19 cellular contexts compared by ENCODE assay signal in genomic region chr3:34183581-34184313, GRCh38.
DNase-seq lines count a peak whose midpoint lies in the region; ATAC-seq, FAIRE-seq and TF ChIP-seq lines count a peak whose summit lies in the region.
"Had no signal": no experiment of that assay in that cellular context is flagged by ENCODE, and none has a peak within 500 bp of the region (broad histone marks: within the 10 kb centered on the region; RNA-seq: fewer than 3 reads in every experiment).

No MANE protein-coding gene starts in this region.

- H2BK20ac ChIP-seq in H1 (ENCODE audit: low read length) = no peak overlapping the region

- no peak overlapping the region for H3K4me3 ChIP-seq in DND-41 (ENCODE audit: low read depth in 1 of 2, low read length in 2 of 2)
- H3K4me3 ChIP-seq in H1 (ENCODE audit: extremely low read depth in 1 of 4, insufficient read depth in 2 of 4, low read depth in 3 of 4, low read length in 4 of 4) = no peak overlapping the region
- H3K4me3 ChIP-seq: heart left ventricle, thoracic aorta had no signal

- H3K9ac ChIP-seq in DND-41 (ENCODE audit: low read depth, low read length) (no peak overlapping the region), H1 (replicated peaks in 1 of 4; ENCODE audit: extremely low read depth in 1 of 4, low read depth in 3 of 4, low read length in 3 of 4) (no peak overlapping the region)
- H3K9ac ChIP-seq: KMS-11 had no signal

- DNase-seq in DND-41 (peak; percentile 16), NCI-H2029 (lab: John Stamatoyannopoulos, UW) (peak; percentile 16), NCI-H748 (lab: John Stamatoyannopoulos, UW; ENCODE audit: unreplicated experiment) (peak; percentile 95), H1 (ENCODE audit: low read depth in 1 of 2, low spot score in 2 of 2) (no peak), natural killer cell (no peak)
- no peak for DNase-seq in stimulated activated effector memory CD8-positive, alpha-beta T cell treated with anti-CD3 and anti-CD28 coated beads, Interleukin-12 subunit alpha, Interleukin-12 subunit beta, amount 100 ng/mL, for 72 hours (ENCODE audit: low spot score in 2 of 2)
- DNase-seq: H9; heart left ventricle; stimulated activated CD4-positive, alpha-beta T cell treated with anti-CD3 and anti-CD28 coated beads, Interleukin-12 subunit alpha, Interleukin-12 subunit beta, amount 100 ng/mL, for 4 hours; T-helper 1 cell had no signal

- H3K14ac ChIP-seq in H1 (ENCODE audit: insufficient read length) = no peak overlapping the region

- intact Hi-C loops in natural killer cell (cut with micrococcal nuclease) = no loop called here

- H3K4me1 ChIP-seq in DND-41 (ENCODE audit: insufficient read depth, low read length) (peaks cover 24% of the 10 kb centered on the region), H1 (replicated peaks in 1 of 4; ENCODE audit: control insufficient read depth in 3 of 4, insufficient read depth in 4 of 4, low read length in 3 of 4) (peaks cover 0 to 7% (median 3%) of the 10 kb centered on the region in 4 experiments; a peak in 3 of 7 replicates)
- H3K4me1 ChIP-seq: heart left ventricle had no signal

- H4K20me1 ChIP-seq in DND-41 (ENCODE audit: insufficient read depth, low read length) = no peaks in the 10 kb centered on the region
- H4K20me1 ChIP-seq in H1 (replicated peaks in 1 of 2; ENCODE audit: control insufficient read depth in 1 of 2, insufficient read depth in 2 of 2, low read length in 2 of 2) = no peaks in the 10 kb centered on the region

- no peak overlapping the region for H2BK120ac ChIP-seq in H1 (replicated peaks; ENCODE audit: low read depth, low read length)

- no peak overlapping the region for H2BK5ac ChIP-seq in H1 (ENCODE audit: low read depth, low read length)

- H3K4me3 Mint-ChIP-seq in stimulated activated effector memory CD8-positive, alpha-beta T cell treated with anti-CD3 and anti-CD28 coated beads, Interleukin-12 subunit alpha, Interleukin-12 subunit beta, amount 100 ng/mL, for 72 hours = no peak overlapping the region
- H3K4me3 Mint-ChIP-seq in natural killer cell = no peak overlapping the region
- H3K4me3 Mint-ChIP-seq: CD8-positive, alpha-beta T cell; H9; memory B cell; neural crest cell had no signal

- 79% methylated on average over 10 of the region's 10 CpGs; no CpG with 5 or more reads in 1 of the 2 experiments for WGBS in H1 (ENCODE audit: extremely low coverage in 1 of 2, insufficient coverage in 1 of 2, insufficient read length in 1 of 2, insufficient replicate concordance in 2 of 2, low coverage in 1 of 2, low lambda C conversion rate in 2 of 2, missing lambda C conversion rate in 1 of 2), 2 experiments

- H3K23me2 ChIP-seq in H1 (ENCODE audit: low read depth, low read length) = no peaks in the 10 kb centered on the region

- TF ChIP-seq RAD21 in H1 (IDR thresholded peaks at IDR 0.05 in 1 of 2, conservative IDR thresholded peaks at IDR 0.05 in 1 of 2; ENCODE audit: low read depth in 2 of 2, low read length in 2 of 2) = no peak

- no peak overlapping the region; the same call in 1 of the 2 replicates for H2AFZ ChIP-seq in DND-41 (ENCODE audit: low read depth, low read length)
- H2AFZ ChIP-seq in H1 (ENCODE audit: low read length) = peak overlapping the region; percentile 73

- CTCF ChIA-PET in H1 (lab: Charles Lee; ENCODE audit: partially characterized antibody) = interaction anchor here (0.6 kb wide), 1 partner anchor 84 kb away, joined by 3 read pairs; no protein-coding TSS in a partner anchor

- TF ChIP-seq EP300 in H1 (IDR thresholded peaks at IDR 0.05; ENCODE audit: borderline replicate concordance in 1 of 2, low read depth in 2 of 2, low read length in 2 of 2) = no peak

- no peak for FAIRE-seq in H1 (lab: Jason Lieb, UNC)
- FAIRE-seq: GM12892, keratinocyte had no signal

- TF ChIP-seq CTCF in DND-41 (IDR thresholded peaks at IDR 0.05; ENCODE audit: borderline replicate concordance, extremely low read depth, low read length, poor library complexity, severe bottlenecking) (no peak), H1 (IDR thresholded peaks at IDR 0.05; ENCODE audit: control extremely low read depth in 1 of 3, insufficient read depth in 1 of 3, low read depth in 1 of 3, low read length in 3 of 3) (no peak), natural killer cell (IDR thresholded peaks at IDR 0.05) (no peak)

- no peak overlapping the region for H2AK5ac ChIP-seq in H1 (ENCODE audit: low read depth, low read length)

- H3K4ac ChIP-seq in H1 (replicated peaks; ENCODE audit: insufficient read length, low read depth, low read length) = no peak overlapping the region

- H4K8ac ChIP-seq in H1 (ENCODE audit: extremely low read depth, insufficient read depth, low read length) = no peak overlapping the region

- no peak overlapping the region for H3K23ac ChIP-seq in H1 (ENCODE audit: insufficient read length)

- no peaks in the 10 kb centered on the region for H3K36me3 Mint-ChIP-seq in stimulated activated effector memory CD8-positive, alpha-beta T cell treated with anti-CD3 and anti-CD28 coated beads, Interleukin-12 subunit alpha, Interleukin-12 subunit beta, amount 100 ng/mL, for 72 hours
- no peaks in the 10 kb centered on the region for H3K36me3 Mint-ChIP-seq in natural killer cell
- H3K36me3 Mint-ChIP-seq: CD8-positive, alpha-beta T cell had no signal

- peaks cover under 1% of the 10 kb centered on the region for H3K9me3 Mint-ChIP-seq in stimulated activated effector memory CD8-positive, alpha-beta T cell treated with anti-CD3 and anti-CD28 coated beads, Interleukin-12 subunit alpha, Interleukin-12 subunit beta, amount 100 ng/mL, for 72 hours
- no peaks in the 10 kb centered on the region for H3K9me3 Mint-ChIP-seq in natural killer cell
- H3K9me3 Mint-ChIP-seq: CD8-positive, alpha-beta T cell; H9; memory B cell; neural crest cell had no signal

- H3K9me3 ChIP-seq in DND-41 (ENCODE audit: insufficient read depth, low read length, severe bottlenecking) (no peaks in the 10 kb centered on the region), H1 (ENCODE audit: insufficient read depth in 2 of 2, low read depth in 1 of 2, low read length in 1 of 2) (no peaks in the 10 kb centered on the region)
- H3K9me3 ChIP-seq: heart left ventricle, thoracic aorta had no signal

- H3K36me3 ChIP-seq in DND-41 (ENCODE audit: insufficient read depth, low read length) (no peaks in the 10 kb centered on the region), H1 (ENCODE audit: control insufficient read depth in 2 of 4, insufficient read depth in 4 of 4, low read length in 3 of 4) (no peaks in the 10 kb centered on the region)
- H3K36me3 ChIP-seq: heart left ventricle, thoracic aorta had no signal

- H3K79me1 ChIP-seq in H1 (ENCODE audit: low read depth, low read length) = no peaks in the 10 kb centered on the region

- H3K79me2 ChIP-seq in DND-41 (ENCODE audit: insufficient read depth, low read length) (no peaks in the 10 kb centered on the region), H1 (ENCODE audit: control insufficient read depth in 1 of 2, insufficient read depth in 2 of 2, low read length in 2 of 2) (no peaks in the 10 kb centered on the region)

- no peak for TF ChIP-seq POLR2A in H1 (IDR thresholded peaks at IDR 0.05; ENCODE audit: control extremely low read depth in 1 of 2, low read depth in 2 of 2, low read length in 2 of 2)

- no peak overlapping the region for H2BK15ac ChIP-seq in H1 (ENCODE audit: low read length)

- H2BK12ac ChIP-seq in H1 (ENCODE audit: low read depth, low read length) = no peak overlapping the region

- H3K27ac Mint-ChIP-seq in stimulated activated effector memory CD8-positive, alpha-beta T cell treated with anti-CD3 and anti-CD28 coated beads, Interleukin-12 subunit alpha, Interleukin-12 subunit beta, amount 100 ng/mL, for 72 hours = no peak overlapping the region
- H3K27ac Mint-ChIP-seq in natural killer cell = no peak overlapping the region
- H3K27ac Mint-ChIP-seq: CD8-positive, alpha-beta T cell; memory B cell had no signal

- no peak overlapping the region for H3K56ac ChIP-seq in H1 (replicated peaks; ENCODE audit: insufficient read length, low read depth, low read length)

- peak overlapping the region; percentile 15; the same call in 1 of the 2 replicates for H3K18ac ChIP-seq in H1 (ENCODE audit: extremely low read depth, low read length)

- ATAC-seq in DND-41 (ENCODE audit: insufficient read depth, low read depth) (peak; percentile 49; the same call in 1 of the 3 replicates), HG03175 (IDR thresholded peaks at IDR 0.05; ENCODE audit: unreplicated experiment) (no peak), natural killer cell (no peak)
- no peak for ATAC-seq in activated CD4-positive, CD25-positive, alpha-beta regulatory T cell treated with anti-CD3 and anti-CD28 coated beads, Interleukin-2, amount 50 U/mL, for 24 hours
- no peak for ATAC-seq in stimulated activated effector memory CD8-positive, alpha-beta T cell treated with anti-CD3 and anti-CD28 coated beads, Interleukin-12 subunit alpha, Interleukin-12 subunit beta, amount 100 ng/mL, for 72 hours
- ATAC-seq: CD8-positive, alpha-beta T cell; heart left ventricle had no signal

- POLR2A ChIA-PET in H1 (lab: Charles Lee; ENCODE audit: partially characterized antibody) = no interaction called here

- H4K91ac ChIP-seq in H1 (replicated peaks; ENCODE audit: insufficient read length, low read length) = no peak overlapping the region

- H4K5ac ChIP-seq in H1 (ENCODE audit: insufficient read length, low read depth, low read length) = no peak overlapping the region

- peaks cover 0 to 6% of the 10 kb centered on the region in 2 donors for H3K27me3 Mint-ChIP-seq in natural killer cell (ENCODE audit: low read depth in 2 of 2)

- no peaks in the 10 kb centered on the region for H3K27me3 ChIP-seq in DND-41 (ENCODE audit: insufficient read depth, low read length, poor library complexity)
- no peaks in the 10 kb centered on the region for H3K27me3 ChIP-seq in H1 (replicated peaks in 1 of 4; ENCODE audit: control insufficient read depth in 3 of 4, extremely low read depth in 1 of 4, insufficient read depth in 3 of 4, low read length in 3 of 4)
- H3K27me3 ChIP-seq: heart left ventricle had no signal

- H3K4me2 ChIP-seq in DND-41 (ENCODE audit: insufficient read depth, low read length) (no peak overlapping the region), H1 (ENCODE audit: insufficient read depth in 1 of 2, low read depth in 2 of 2, low read length in 2 of 2) (no peak overlapping the region; a peak in 1 of 4 replicates)
- H3K4me2 ChIP-seq: KMS-11 had no signal

- 0 out of 2 replicates have a peak overlapping the region, but pooled peaks have one; percentile 15 for H3K27ac ChIP-seq in DND-41 (ENCODE audit: low read length)
- no peak overlapping the region for H3K27ac ChIP-seq in H1 (ENCODE audit: low read depth, low read length)
- H3K27ac ChIP-seq: heart left ventricle, KMS-11, thoracic aorta had no signal

- peaks cover under 1% of the 10 kb centered on the region for H3K4me1 Mint-ChIP-seq in stimulated activated effector memory CD8-positive, alpha-beta T cell treated with anti-CD3 and anti-CD28 coated beads, Interleukin-12 subunit alpha, Interleukin-12 subunit beta, amount 100 ng/mL, for 72 hours
- H3K4me1 Mint-ChIP-seq in natural killer cell = no peaks in the 10 kb centered on the region
- H3K4me1 Mint-ChIP-seq: neural crest cell had no signal

TF ChIP-seq in H1, 55 proteins besides CTCF, POLR2A, EP300 and RAD21 (continues in another document):
- no peak for TF ChIP-seq KDM5A (IDR thresholded peaks at IDR 0.05; ENCODE audit: low read length)

Comparison
In these comparisons a context has a peak if more than half of its experiments do, and no peak if none do; other contexts are left out.
1. DNase-seq: peak in DND-41 (single experiment), NCI-H2029 (single experiment) and NCI-H748 (single experiment); none in H1 (0 of 2), stimulated activated effector memory CD8-positive, alpha-beta T cell treated with anti-CD3 and anti-CD28 coated beads, Interleukin-12 subunit alpha, Interleukin-12 subunit beta, amount 100 ng/mL, for 72 hours (0 of 2) and natural killer cell (single experiment).